ENCODE assay signal across 8 cellular contexts in the genomic region with DNA sequence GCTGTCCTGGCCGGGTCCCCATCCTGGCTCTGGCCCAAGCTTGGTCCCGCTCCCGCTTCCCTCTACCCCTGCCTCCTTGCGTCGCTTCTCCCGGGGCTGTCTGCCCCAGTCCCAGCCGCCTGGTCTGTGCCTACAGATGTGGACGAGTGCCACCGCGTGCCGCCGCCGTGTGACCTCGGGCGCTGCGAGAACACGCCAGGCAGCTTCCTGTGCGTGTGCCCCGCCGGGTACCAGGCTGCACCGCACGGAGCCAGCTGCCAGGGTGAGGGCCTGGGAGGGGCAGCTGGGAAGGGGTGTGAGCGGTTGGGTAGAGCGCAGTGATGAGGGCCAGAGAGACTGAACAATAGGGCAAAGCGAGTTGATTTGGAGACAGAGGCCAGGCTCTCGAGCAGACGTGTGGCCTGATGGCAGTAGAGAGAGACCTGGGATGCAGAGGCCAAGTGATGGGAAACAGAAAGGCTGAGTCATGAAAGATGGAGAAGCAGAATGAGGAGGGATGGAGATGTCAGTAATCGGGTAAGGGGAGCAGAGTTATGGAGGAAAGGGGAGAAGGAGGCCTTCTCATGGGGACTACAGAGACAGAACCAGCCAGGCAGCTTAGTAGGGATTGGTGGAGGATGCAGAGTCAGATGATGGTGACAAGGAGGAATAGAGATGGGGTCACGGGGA. TPM values are rescaled to one million over a fixed set of nuclear protein-coding genes. Genes with fewer than 3 reads are reported as not detected.
DNase-seq lines count a peak whose midpoint lies in the region; ATAC-seq and TF ChIP-seq lines count a peak whose summit lies in the region.

No MANE protein-coding gene starts in this region.

- peak overlapping the region; percentile 53 to 88 (median 85) for H3K4me3 Mint-ChIP-seq in CD4-positive, CD25-positive, alpha-beta regulatory T cell
- peak overlapping the region; percentile 75 for H3K4me3 Mint-ChIP-seq in glutamatergic neuron (ENCODE audit: unreplicated experiment)

- peak; percentile 60 to 89 (median 79) for DNase-seq in CD4-positive, CD25-positive, alpha-beta regulatory T cell
- peak; percentile 32 for DNase-seq in NCI-H69 (lab: John Stamatoyannopoulos, UW)
- peak; percentile 46 for DNase-seq in activated T-helper 9 cell treated with anti-CD3 and anti-CD28 coated beads, Interleukin-2, amount 50 U/mL, for 16 hours (ENCODE audit: low read depth)
- DNase-seq in glutamatergic neuron, result no peak
- no peak for DNase-seq in ACHN
- no peak for DNase-seq in KG1 (lab: John Stamatoyannopoulos, UW)

- no peaks in the 10 kb centered on the region for H3K9me3 ChIP-seq in CD4-positive, CD25-positive, alpha-beta regulatory T cell (ENCODE audit: control insufficient read depth in 2 of 2, low read length in 2 of 2)

- H3K27me3 Mint-ChIP-seq in CD4-positive, CD25-positive, alpha-beta regulatory T cell, result no peaks in the 10 kb centered on the region
- H3K27me3 Mint-ChIP-seq in glutamatergic neuron (ENCODE audit: unreplicated experiment), result peaks cover 31% of the 10 kb centered on the region

- peaks cover 61% of the 10 kb centered on the region for H3K4me1 ChIP-seq in CD4-positive, CD25-positive, alpha-beta regulatory T cell (ENCODE audit: control insufficient read depth, insufficient read depth, low read length, poor library complexity, severe bottlenecking)
- no peaks in the 10 kb centered on the region for H3K4me1 ChIP-seq in rectal smooth muscle tissue (ENCODE audit: control insufficient read depth, insufficient read depth, low read length)

- H3K27me3 ChIP-seq in CD4-positive, CD25-positive, alpha-beta regulatory T cell (ENCODE audit: control insufficient read depth, insufficient read depth, low read length), result no peaks in the 10 kb centered on the region
- H3K27me3 ChIP-seq in rectal smooth muscle tissue (ENCODE audit: control insufficient read depth, insufficient read depth, low read length), result peaks cover 10% of the 10 kb centered on the region

- peak overlapping the region; percentile 85 for H3K27ac ChIP-seq in CD4-positive, CD25-positive, alpha-beta regulatory T cell (ENCODE audit: insufficient read depth, low read length, poor library complexity, severe bottlenecking)
- H3K27ac ChIP-seq in rectal smooth muscle tissue (ENCODE audit: low read depth, low read length), result no peak overlapping the region

- H3K4me1 Mint-ChIP-seq in CD4-positive, CD25-positive, alpha-beta regulatory T cell, result peaks cover 12 to 82% (median 29%) of the 10 kb centered on the region in 4 donors
- H3K4me1 Mint-ChIP-seq in glutamatergic neuron (ENCODE audit: low read depth, unreplicated experiment), result peaks cover 9% of the 10 kb centered on the region

- H3K36me3 Mint-ChIP-seq in CD4-positive, CD25-positive, alpha-beta regulatory T cell, result no peaks in the 10 kb centered on the region
- H3K36me3 Mint-ChIP-seq in glutamatergic neuron (ENCODE audit: unreplicated experiment), result peaks cover 7% of the 10 kb centered on the region

- in situ Hi-C loops in ACHN (cut with HindIII; ENCODE audit: low pct_ligation_motif_present, low pct_unique_long_range_greater_than_20kb, low sequenced_read_pairs), result no loop called here

- no peaks in the 10 kb centered on the region for H3K9me3 Mint-ChIP-seq in CD4-positive, CD25-positive, alpha-beta regulatory T cell
- peaks cover 15% of the 10 kb centered on the region for H3K9me3 Mint-ChIP-seq in glutamatergic neuron (ENCODE audit: unreplicated experiment)

- peak overlapping the region; percentile 26 for H3K4me3 ChIP-seq in CD4-positive, CD25-positive, alpha-beta regulatory T cell (ENCODE audit: low read depth, low read length)
- peak overlapping the region; percentile 14 for H3K4me3 ChIP-seq in rectal smooth muscle tissue (ENCODE audit: low read length)

- no peaks in the 10 kb centered on the region for H3K36me3 ChIP-seq in CD4-positive, CD25-positive, alpha-beta regulatory T cell (ENCODE audit: control insufficient read depth, insufficient read depth, low read length)
- H3K36me3 ChIP-seq in rectal smooth muscle tissue (ENCODE audit: control insufficient read depth, insufficient read depth, low read length), result no peaks in the 10 kb centered on the region

- no peak for TF ChIP-seq CTCF in glutamatergic neuron (IDR thresholded peaks at IDR 0.05; ENCODE audit: partially characterized antibody, unreplicated experiment)

- H3K27ac Mint-ChIP-seq in CD4-positive, CD25-positive, alpha-beta regulatory T cell, result peak overlapping the region; percentile 93 to 97 (median 94)
- H3K27ac Mint-ChIP-seq in glutamatergic neuron (ENCODE audit: unreplicated experiment), result peak overlapping the region; percentile 54

- H3K9ac ChIP-seq in rectal smooth muscle tissue (ENCODE audit: low read length), result no peak overlapping the region

- ATAC-seq in CD4-positive, CD25-positive, alpha-beta regulatory T cell (ENCODE audit: low read depth in 2 of 2), result peak; percentile 26 to 32
- no peak for ATAC-seq in HG03025 (IDR thresholded peaks at IDR 0.05; ENCODE audit: low FRiP score, unreplicated experiment)

RNA-seq across cellular contexts. Expression of a gene that starts 9.4 kb away (rescaled TPM):
- total RNA-seq in CD4-positive, CD25-positive, alpha-beta regulatory T cell, result 115 TPM
- polyA plus RNA-seq in CD4-positive, CD25-positive, alpha-beta regulatory T cell, result 10 to 100 TPM; 20.7 to 32.0 (median 26.7) TPM
- total RNA-seq in glutamatergic neuron (ENCODE audit: unreplicated experiment), result 169 TPM

RNA-seq across cellular contexts. Expression of a gene that starts 33.9 kb away (rescaled TPM):
- 195 TPM for total RNA-seq in CD4-positive, CD25-positive, alpha-beta regulatory T cell
- polyA plus RNA-seq in CD4-positive, CD25-positive, alpha-beta regulatory T cell, result 100 to 1,000 TPM; 120 to 172 (median 151) TPM
- 170 TPM for total RNA-seq in glutamatergic neuron (ENCODE audit: unreplicated experiment)

Comparison
In these comparisons a context has a peak if more than half of its experiments do, and no peak if none do; other contexts are left out.
1. DNase-seq: peak in CD4-positive, CD25-positive, alpha-beta regulatory T cell (3 of 3), NCI-H69 (single experiment) and activated T-helper 9 cell treated with anti-CD3 and anti-CD28 coated beads, Interleukin-2, amount 50 U/mL, for 16 hours (single experiment); none in glutamatergic neuron (single experiment), ACHN (single experiment) and KG1 (single experiment).